Comparison of ENCODE assay signal across 16 cellular contexts in the genomic region with DNA sequence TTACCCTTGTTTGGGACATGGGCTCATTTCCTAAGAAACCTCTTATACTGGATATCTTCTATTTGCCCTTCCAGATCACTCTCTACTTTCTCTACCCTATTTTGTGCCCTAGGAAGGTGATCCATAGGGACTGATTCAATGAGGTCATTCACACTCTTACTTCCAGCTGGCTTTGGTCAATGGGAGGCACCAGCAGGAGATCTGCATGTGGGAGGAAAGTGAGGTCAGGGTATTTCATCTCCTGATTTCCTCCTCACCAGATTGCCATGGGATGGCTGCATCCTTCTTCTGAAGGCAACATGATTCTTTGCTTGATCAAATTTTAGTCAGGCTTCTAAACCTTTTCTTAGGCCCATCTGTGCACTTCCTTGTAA. TPM values are rescaled to one million over a fixed set of nuclear protein-coding genes. Genes with fewer than 3 reads are reported as not detected.
"Had no signal": no experiment of that assay in that cellular context is flagged by ENCODE, and none has a peak within 500 bp of the region (broad histone marks: within the 10 kb centered on the region; RNA-seq: fewer than 3 reads in every experiment).

No MANE protein-coding gene starts in this region.

- H3K27me3 ChIP-seq: pancreas, uterus had no signal

- H3K4me3 ChIP-seq: pancreas, thoracic aorta, uterus had no signal

- FAIRE-seq: keratinocyte, pancreas had no signal

- H3K27ac ChIP-seq: pancreas, thoracic aorta, uterus had no signal

- DNase-seq: activated B cell treated with CpG ODN at 0.5 μM for 24 hours; activated CD4-positive, alpha-beta T cell treated with anti-CD3 and anti-CD28 coated beads, Interleukin-2, amount 50 U/mL, for 1 hour; activated naive CD4-positive, alpha-beta T cell treated with anti-CD3 and anti-CD28 coated beads, Interleukin-2, amount 50 U/mL, for 16 hours; activated T-cell treated with anti-CD3 and anti-CD28 coated beads for 4 hours; effector memory CD8-positive, alpha-beta T cell; pancreas; stimulated activated CD4-positive, alpha-beta T cell treated with anti-CD3 and anti-CD28 coated beads, Interleukin-4, amount 100 ng/mL, for 4 hours; stimulated activated naive CD8-positive, alpha-beta T cell treated with anti-CD3 and anti-CD28 coated beads, Interleukin-15, amount 100 ng/mL, for 72 hours; T-cell; uterus had no signal

- H3K4me1 ChIP-seq: uterus had no signal

- ATAC-seq: effector memory CD8-positive, alpha-beta T cell; stimulated activated naive CD8-positive, alpha-beta T cell treated with anti-CD3 and anti-CD28 coated beads, Interleukin-15, amount 100 ng/mL, for 72 hours; T-cell had no signal

- H3K36me3 ChIP-seq: pancreas, thoracic aorta, uterus had no signal

- H3K9me3 ChIP-seq: pancreas, thoracic aorta, uterus had no signal

RNA-seq across cellular contexts. Expression of a gene that starts 15.2 kb away (rescaled TPM):
- total RNA-seq: activated B cell treated with CpG ODN at 0.5 μM for 24 hours; activated CD8-positive, alpha-beta memory T cell treated with anti-CD3 and anti-CD28 coated beads for 36 hours; activated T-helper 2 cell treated with anti-CD3 and anti-CD28 coated beads, Interferon-gamma antibody, Interleukin-2, Interleukin-4, amounts not matched to agents 10 μg/mL and 5 μg/mL and 100 μg/mL, durations not matched to agents 14 hours and 24 hours and 36 hours; skeletal muscle tissue; T-cell had no signal
- polyA plus RNA-seq: neural cell had no signal
